ENCODE assay signal across 9 cellular contexts in the genomic region with DNA sequence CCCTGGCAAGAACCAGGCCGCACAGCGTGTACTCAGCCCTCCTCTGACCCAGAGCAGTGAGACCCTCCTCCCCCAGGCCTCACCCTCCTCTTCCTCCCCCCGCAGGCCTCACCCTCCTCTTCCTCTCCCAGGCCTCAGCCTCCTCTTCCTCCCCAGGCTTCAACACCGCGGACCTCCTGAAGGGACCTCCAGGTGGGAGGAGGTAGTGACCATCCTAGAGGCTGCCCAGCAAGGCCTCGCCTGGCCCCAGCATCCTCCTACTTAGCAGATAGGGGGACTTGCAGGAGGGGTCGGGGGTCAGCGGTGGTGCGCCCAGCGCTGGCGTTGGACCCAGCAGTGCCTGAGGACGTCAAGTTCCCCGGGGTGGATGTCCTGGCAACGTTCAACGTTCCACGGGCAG.
DNase-seq lines count a peak whose midpoint lies in the region; ATAC-seq and TF ChIP-seq lines count a peak whose summit lies in the region.
"Had no signal": no experiment of that assay in that cellular context is flagged by ENCODE, and none has a peak within 500 bp of the region (broad histone marks: within the 10 kb centered on the region; RNA-seq: fewer than 3 reads in every experiment).

No MANE protein-coding gene starts in this region.

- no peak for ATAC-seq in CD4-positive, CD25-positive, alpha-beta regulatory T cell (ENCODE audit: low read depth in 2 of 2)
- ATAC-seq in GM21367 (IDR thresholded peaks at IDR 0.05; ENCODE audit: unreplicated experiment), result peak; percentile 16
- ATAC-seq in left cardiac atrium, result peak in 1 of 2 donors; percentile 67

- no peak for TF ChIP-seq POLR2A in uterus (IDR thresholded peaks at IDR 0.05)
- no peak for TF ChIP-seq POLR2A in prostate gland (IDR thresholded peaks at IDR 0.05)

- no peaks in the 10 kb centered on the region for H4K20me1 ChIP-seq in KMS-11 (ENCODE audit: insufficient read depth)

- peaks cover 10% of the 10 kb centered on the region for H3K36me3 Mint-ChIP-seq in CD4-positive, CD25-positive, alpha-beta regulatory T cell

- in situ Hi-C loops in ACHN (cut with HindIII; ENCODE audit: low pct_ligation_motif_present, low pct_unique_long_range_greater_than_20kb, low sequenced_read_pairs), result no loop called here

- peak overlapping the region; percentile 27; the same call in 1 of the 2 replicates for H3K9ac ChIP-seq in KMS-11

- peak overlapping the region; percentile 90 for H3K4me3 ChIP-seq in CD4-positive, CD25-positive, alpha-beta regulatory T cell (ENCODE audit: low read depth, low read length)
- no peak overlapping the region for H3K4me3 ChIP-seq in KMS-11 (IDR thresholded peaks at IDR 0.05; ENCODE audit: insufficient read depth, low read depth, low read length)
- no peak overlapping the region for H3K4me3 ChIP-seq in uterus
- H3K4me3 ChIP-seq in prostate gland, result no peak overlapping the region

- H2AFZ ChIP-seq in KMS-11 (ENCODE audit: low read depth), result no peak overlapping the region; the same call in 1 of the 2 replicates

- no peak for DNase-seq in CD4-positive, CD25-positive, alpha-beta regulatory T cell
- peak; percentile 11 for DNase-seq in left cardiac atrium
- no peak for DNase-seq in uterus
- no peak for DNase-seq in prostate gland (ENCODE audit: low spot score)
- DNase-seq in ACHN, result no peak
- no peak for DNase-seq in DMS79 (lab: John Stamatoyannopoulos, UW)
- DNase-seq: mammary epithelial cell had no signal

- H3K4me1 ChIP-seq in CD4-positive, CD25-positive, alpha-beta regulatory T cell (ENCODE audit: control insufficient read depth, insufficient read depth, low read length, poor library complexity, severe bottlenecking), result peaks cover 57% of the 10 kb centered on the region
- H3K4me1 ChIP-seq in KMS-11 (ENCODE audit: low read depth, poor library complexity, severe bottlenecking), result peaks cover 4% of the 10 kb centered on the region
- no peaks in the 10 kb centered on the region for H3K4me1 ChIP-seq in uterus
- H3K4me1 ChIP-seq in prostate gland (replicated peaks), result no peaks in the 10 kb centered on the region

- no peaks in the 10 kb centered on the region for H3K27me3 ChIP-seq in CD4-positive, CD25-positive, alpha-beta regulatory T cell (ENCODE audit: control insufficient read depth, insufficient read depth, low read length)
- H3K27me3 ChIP-seq in KMS-11 (ENCODE audit: insufficient read depth, low read depth), result no peaks in the 10 kb centered on the region
- H3K27me3 ChIP-seq in uterus, result no peaks in the 10 kb centered on the region
- no peaks in the 10 kb centered on the region for H3K27me3 ChIP-seq in prostate gland (replicated peaks; ENCODE audit: insufficient read depth)

- H3K4me2 ChIP-seq in KMS-11, result peak overlapping the region; percentile 27; the same call in 1 of the 2 replicates

- H3K9me3 ChIP-seq in CD4-positive, CD25-positive, alpha-beta regulatory T cell (ENCODE audit: control insufficient read depth in 2 of 2, low read length in 2 of 2), result no peaks in the 10 kb centered on the region
- H3K9me3 ChIP-seq in uterus, result no peaks in the 10 kb centered on the region
- no peaks in the 10 kb centered on the region for H3K9me3 ChIP-seq in prostate gland

- H3K4me3 Mint-ChIP-seq in CD4-positive, CD25-positive, alpha-beta regulatory T cell, result peak overlapping the region; percentile 96 to 99 (median 98)

- no peaks in the 10 kb centered on the region for H3K79me2 ChIP-seq in KMS-11 (ENCODE audit: insufficient read depth, low read depth)

- peak overlapping the region; percentile 96 for H3K27ac ChIP-seq in CD4-positive, CD25-positive, alpha-beta regulatory T cell (ENCODE audit: insufficient read depth, low read length, poor library complexity, severe bottlenecking)
- peak overlapping the region; percentile 55 for H3K27ac ChIP-seq in KMS-11
- H3K27ac ChIP-seq in uterus, result no peak overlapping the region
- H3K27ac ChIP-seq in prostate gland, result no peak overlapping the region

- peak overlapping the region; percentile 99 to 100 (median 99) for H3K27ac Mint-ChIP-seq in CD4-positive, CD25-positive, alpha-beta regulatory T cell

- peaks cover 10% of the 10 kb centered on the region for H3K36me3 ChIP-seq in CD4-positive, CD25-positive, alpha-beta regulatory T cell (ENCODE audit: control insufficient read depth, insufficient read depth, low read length)
- H3K36me3 ChIP-seq in KMS-11 (ENCODE audit: insufficient read depth) (no peaks in the 10 kb centered on the region), uterus (no peaks in the 10 kb centered on the region), prostate gland (no peaks in the 10 kb centered on the region)

- H3K27me3 Mint-ChIP-seq in CD4-positive, CD25-positive, alpha-beta regulatory T cell, result peaks cover 25% of the 10 kb centered on the region

- WGBS in prostate gland, result 91% methylated on average over 16 of the region's 16 CpGs

- peaks cover 0 to 4% (median 0%) of the 10 kb centered on the region in 7 donors for H3K9me3 Mint-ChIP-seq in CD4-positive, CD25-positive, alpha-beta regulatory T cell

- H3K4me1 Mint-ChIP-seq in CD4-positive, CD25-positive, alpha-beta regulatory T cell, result peaks cover 11 to 66% (median 36%) of the 10 kb centered on the region in 4 donors

- TF ChIP-seq CTCF in KMS-11 (conservative IDR thresholded peaks at IDR 0.05; ENCODE audit: low read depth, low read length) (no peak), uterus (IDR thresholded peaks at IDR 0.05) (no peak), prostate gland (IDR thresholded peaks at IDR 0.05) (no peak)

- intact Hi-C loops in left cardiac atrium (cut with DNase I) (no loop called here), uterus (cut with DNase I; ENCODE audit: low total_unique reads) (no loop called here), prostate gland (cut with DNase I) (no loop called here)

Comparison
In these comparisons a context has a peak if more than half of its experiments do, and no peak if none do; other contexts are left out.
1. H3K27ac ChIP-seq: peak in CD4-positive, CD25-positive, alpha-beta regulatory T cell (single experiment) and KMS-11 (single experiment); none in uterus (0 of 2) and prostate gland (0 of 2).